In the genomic region with DNA sequence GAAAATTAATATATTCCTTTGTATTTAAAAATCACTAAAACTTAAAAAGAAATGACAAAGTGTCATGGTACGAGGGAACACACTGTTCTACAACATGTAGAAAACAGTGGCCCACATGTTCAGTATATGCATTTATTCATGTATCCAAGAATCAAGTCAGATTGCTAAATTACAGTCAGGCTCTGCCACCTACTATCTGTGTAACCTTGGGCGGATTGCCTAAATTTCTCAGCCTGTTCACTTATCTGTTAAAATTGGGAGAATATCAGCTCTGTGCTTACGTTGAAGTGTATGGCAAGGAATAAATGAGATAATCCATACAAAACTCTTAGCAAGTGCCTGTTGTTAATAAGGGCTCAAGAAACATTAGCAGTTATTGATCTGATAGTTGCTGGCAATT, we compare ENCODE assay signal across 10 cellular contexts.
"Had no signal": no experiment of that assay in that cellular context is flagged by ENCODE, and none has a peak within 500 bp of the region (broad histone marks: within the 10 kb centered on the region; RNA-seq: fewer than 3 reads in every experiment).

No MANE protein-coding gene starts in this region.

- DNase-seq: GOT3, H7, HFFc6, IMR-90, KG1 had no signal

- H3K9me3 ChIP-seq: HAP-1 had no signal

- H3K36me3 ChIP-seq: HAP-1 had no signal

- H3K4me3 ChIP-seq: HAP-1, K562 had no signal

- H3K9me3 Mint-ChIP-seq: HFFc6 had no signal

- ATAC-seq: HCT116, HepG2, K562 had no signal

- H3K27ac ChIP-seq: HL-60 had no signal

- H3K4me3 Mint-ChIP-seq: HFFc6 had no signal

- H3K27ac Mint-ChIP-seq: HFFc6 had no signal
